ENCODE assay signal across 24 cellular contexts in genomic region chr3:33577173-33577572, GRCh38.
"Had no signal": no experiment of that assay in that cellular context is flagged by ENCODE, and none has a peak within 500 bp of the region (broad histone marks: within the 10 kb centered on the region; RNA-seq: fewer than 3 reads in every experiment).

No MANE protein-coding gene starts in this region.

- DNase-seq: activated CD4-positive, alpha-beta T cell treated with anti-CD3 and anti-CD28 coated beads, Interleukin-2, amount 10 ng/mL, durations not matched to agents 7 days and 5 days; activated CD8-positive, alpha-beta memory T cell treated with anti-CD3 and anti-CD28 coated beads, Interleukin-2, amount 10 ng/mL, durations not matched to agents 7 days and 5 days; activated CD8-positive, alpha-beta T cell treated with anti-CD3 and anti-CD28 coated beads for 36 hours; activated gamma-delta T cell treated with Interleukin-2 at 50 U/mL for 16 hours; adrenal gland; brain microvascular endothelial cell; central memory CD4-positive, alpha-beta T cell; dorsolateral prefrontal cortex; effector memory CD8-positive, alpha-beta T cell; heart left ventricle; left colon; lower lobe of right lung; naive B cell; posterior cingulate gyrus; sigmoid colon; stimulated activated CD4-positive, alpha-beta T cell treated with anti-CD3 and anti-CD28 coated beads, Interleukin-2, amount 100 ng/mL, for 48 hours; stimulated activated CD8-positive, alpha-beta memory T cell treated with anti-CD3 and anti-CD28 coated beads, Interleukin-4, amount 100 ng/mL, for 48 hours; stimulated activated naive B cell treated with anti-CD40 and anti-IgM and Interleukin-4, amounts not matched to agents 10 μg/mL and 1 μg/mL and 100 μg/mL, for 72 hours; testis; trophoblast cell had no signal

- H3K36me3 ChIP-seq: brain microvascular endothelial cell had no signal

- H3K4me3 Mint-ChIP-seq: activated CD4-positive, alpha-beta T cell treated with anti-CD3 and anti-CD28 coated beads, Interleukin-2, amount 10 ng/mL, durations not matched to agents 7 days and 5 days; activated CD8-positive, alpha-beta memory T cell treated with anti-CD3 and anti-CD28 coated beads, Interleukin-2, amount 10 ng/mL, durations not matched to agents 7 days and 5 days; activated CD8-positive, alpha-beta T cell treated with anti-CD3 and anti-CD28 coated beads for 36 hours; activated naive CD8-positive, alpha-beta T cell; activated T-helper 1 cell treated with anti-CD3 and anti-CD28 coated beads, Interleukin-12 subunit alpha, Interleukin-12 subunit beta, Interleukin-2, Interleukin-4 antibody, amounts not matched to agents 30 ng/mL and 10 ng/mL and 1 ng/mL, durations not matched to agents 14 hours and 24 hours and 36 hours; effector memory CD8-positive, alpha-beta T cell; naive B cell; stimulated activated naive B cell treated with anti-CD40 and anti-IgM and Interleukin-4, amounts not matched to agents 10 μg/mL and 1 μg/mL and 100 μg/mL, for 72 hours had no signal

- H3K9me3 Mint-ChIP-seq: activated CD4-positive, alpha-beta T cell treated with anti-CD3 and anti-CD28 coated beads, Interleukin-2, amount 10 ng/mL, durations not matched to agents 7 days and 5 days; activated CD8-positive, alpha-beta T cell treated with anti-CD3 and anti-CD28 coated beads for 36 hours; activated T-helper 1 cell treated with anti-CD3 and anti-CD28 coated beads, Interleukin-12 subunit alpha, Interleukin-12 subunit beta, Interleukin-2, Interleukin-4 antibody, amounts not matched to agents 30 ng/mL and 10 ng/mL and 1 ng/mL, durations not matched to agents 14 hours and 24 hours and 36 hours; effector memory CD8-positive, alpha-beta T cell; naive B cell; stimulated activated naive B cell treated with anti-CD40 and anti-IgM and Interleukin-4, amounts not matched to agents 10 μg/mL and 1 μg/mL and 100 μg/mL, for 72 hours had no signal

- ATAC-seq: activated CD4-positive, CD25-positive, alpha-beta regulatory T cell treated with anti-CD3 and anti-CD28 coated beads, Interleukin-2, amount 50 U/mL, for 24 hours; activated CD8-positive, alpha-beta memory T cell treated with anti-CD3 and anti-CD28 coated beads, Interleukin-2, amount 10 ng/mL, durations not matched to agents 7 days and 5 days; activated CD8-positive, alpha-beta T cell treated with anti-CD3 and anti-CD28 coated beads for 36 hours; effector memory CD8-positive, alpha-beta T cell; heart left ventricle; left colon; lower lobe of right lung; stimulated activated naive B cell treated with anti-CD40 and anti-IgM and Interleukin-4, amounts not matched to agents 10 μg/mL and 1 μg/mL and 100 μg/mL, for 72 hours had no signal

- H3K27me3 Mint-ChIP-seq: activated CD4-positive, alpha-beta T cell treated with anti-CD3 and anti-CD28 coated beads, Interleukin-2, amount 10 ng/mL, durations not matched to agents 7 days and 5 days; activated CD8-positive, alpha-beta memory T cell treated with anti-CD3 and anti-CD28 coated beads, Interleukin-2, amount 10 ng/mL, durations not matched to agents 7 days and 5 days; activated CD8-positive, alpha-beta T cell treated with anti-CD3 and anti-CD28 coated beads for 36 hours; activated naive CD8-positive, alpha-beta T cell; effector memory CD8-positive, alpha-beta T cell; naive B cell; stimulated activated naive B cell treated with anti-CD40 and anti-IgM and Interleukin-4, amounts not matched to agents 10 μg/mL and 1 μg/mL and 100 μg/mL, for 72 hours had no signal

- H3K9me3 ChIP-seq: adrenal gland, ascending aorta, heart left ventricle, lower lobe of right lung, sigmoid colon, testis had no signal

- H3K4me3 ChIP-seq: adrenal gland, ascending aorta, dorsolateral prefrontal cortex, heart left ventricle, lower lobe of right lung, sigmoid colon, testis had no signal

- H3K27me3 ChIP-seq: adrenal gland, ascending aorta, brain microvascular endothelial cell, dorsolateral prefrontal cortex, heart left ventricle, sigmoid colon, testis had no signal

- H3K27ac Mint-ChIP-seq: activated CD4-positive, alpha-beta T cell treated with anti-CD3 and anti-CD28 coated beads, Interleukin-2, amount 10 ng/mL, durations not matched to agents 7 days and 5 days; activated CD8-positive, alpha-beta memory T cell treated with anti-CD3 and anti-CD28 coated beads, Interleukin-2, amount 10 ng/mL, durations not matched to agents 7 days and 5 days; activated CD8-positive, alpha-beta T cell treated with anti-CD3 and anti-CD28 coated beads for 36 hours; activated naive CD8-positive, alpha-beta T cell; activated T-helper 1 cell treated with anti-CD3 and anti-CD28 coated beads, Interleukin-12 subunit alpha, Interleukin-12 subunit beta, Interleukin-2, Interleukin-4 antibody, amounts not matched to agents 30 ng/mL and 10 ng/mL and 1 ng/mL, durations not matched to agents 14 hours and 24 hours and 36 hours; effector memory CD8-positive, alpha-beta T cell; naive B cell; stimulated activated naive B cell treated with anti-CD40 and anti-IgM and Interleukin-4, amounts not matched to agents 10 μg/mL and 1 μg/mL and 100 μg/mL, for 72 hours had no signal

- H3K4me1 ChIP-seq: ascending aorta, heart left ventricle, lower lobe of right lung, testis had no signal

- H3K27ac ChIP-seq: adrenal gland, ascending aorta, brain microvascular endothelial cell, dorsolateral prefrontal cortex, heart left ventricle, sigmoid colon, testis had no signal

- H3K4me1 Mint-ChIP-seq: activated CD4-positive, alpha-beta T cell treated with anti-CD3 and anti-CD28 coated beads, Interleukin-2, amount 10 ng/mL, durations not matched to agents 7 days and 5 days; activated CD8-positive, alpha-beta memory T cell treated with anti-CD3 and anti-CD28 coated beads, Interleukin-2, amount 10 ng/mL, durations not matched to agents 7 days and 5 days had no signal
